Comparison of ENCODE assay signal across 1 cellular context in the genomic region with DNA sequence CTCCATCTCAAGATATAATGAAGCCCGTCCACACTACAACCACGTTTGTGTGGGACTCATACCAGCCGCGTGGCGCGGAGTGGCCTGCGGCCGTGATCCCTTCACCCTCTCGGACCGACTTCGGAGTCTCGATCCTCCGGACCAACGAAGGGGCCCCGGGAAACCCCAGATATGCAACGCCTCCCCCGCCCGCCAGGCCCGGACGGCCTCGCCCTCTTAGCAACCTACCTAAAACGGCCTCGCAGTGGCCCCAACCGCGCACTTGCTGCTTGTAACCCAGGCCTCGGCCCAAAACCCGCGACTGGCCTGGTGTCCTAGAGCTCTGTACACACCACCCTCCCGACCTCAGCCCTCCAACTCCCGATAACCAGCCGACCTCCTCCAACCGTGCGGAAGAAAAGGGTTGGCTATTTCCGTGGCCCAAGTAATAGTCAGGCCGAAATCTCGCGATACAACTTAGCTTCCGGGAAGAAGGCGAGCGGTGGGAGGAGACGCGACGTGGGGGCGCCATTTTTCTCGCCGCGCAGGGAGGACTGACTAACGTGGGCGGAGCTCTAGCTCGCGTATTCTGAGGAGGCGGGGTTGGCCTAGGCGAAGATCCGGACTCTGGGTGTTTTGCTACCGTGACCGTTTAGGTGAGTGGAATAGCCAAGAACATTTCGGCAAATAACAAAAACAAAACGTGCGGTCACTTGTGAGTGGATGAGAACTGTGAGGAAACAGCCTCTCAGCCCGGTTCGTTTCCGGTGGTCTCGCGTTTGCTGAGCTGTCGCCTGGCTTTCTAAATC.
TF ChIP-seq lines count a peak whose summit lies in the region.

Gene C11orf54, plus strand, starts transcription at position 579 of the 788 bp plus-strand sequence. CDS start 5,722 bp downstream, outside the sequence.
Gene TAF1D, minus strand, starts transcription at position 402 of the 788 bp plus-strand sequence. CDS start 2,191 bp downstream, outside the sequence.

TF ChIP-seq in WTC11, 78 proteins besides CTCF, POLR2A, EP300 and RAD21 (continued from another document and continues in another):
- TF ChIP-seq FOXP4 (CRISPR knock-in tag; IDR thresholded peaks at IDR 0.05) (no peak), ZNF425 (CRISPR knock-in tag; conservative IDR thresholded peaks at IDR 0.05) (no peak; the same call in none of the 2 replicates), TEAD1 (CRISPR knock-in tag; IDR thresholded peaks at IDR 0.05) (no peak), PRRX2 (CRISPR knock-in tag; IDR thresholded peaks at IDR 0.05) (peak; percentile 94; the same call in 1 of the 2 replicates), ZNF263 (CRISPR knock-in tag; IDR thresholded peaks at IDR 0.05; ENCODE audit: low read depth) (no peak), ZNF121 (CRISPR knock-in tag; IDR thresholded peaks at IDR 0.05) (no peak), ZNF138 (CRISPR knock-in tag; conservative IDR thresholded peaks at IDR 0.05) (no peak), KAT7 (CRISPR knock-in tag; IDR thresholded peaks at IDR 0.05; ENCODE audit: borderline replicate concordance) (no peak), ZNF219 (CRISPR knock-in tag; IDR thresholded peaks at IDR 0.05; ENCODE audit: borderline replicate concordance) (no peak), FOXP1 (CRISPR knock-in tag; IDR thresholded peaks at IDR 0.05; ENCODE audit: borderline replicate concordance) (peak; percentile 86; the same call in 1 of the 2 replicates), ZNF416 (CRISPR knock-in tag; IDR thresholded peaks at IDR 0.05) (peak; percentile 97; the same call in 1 of the 2 replicates), CBFB (CRISPR knock-in tag; IDR thresholded peaks at IDR 0.05; ENCODE audit: low read depth) (no peak; the same call in 1 of the 2 replicates), ZNF232 (CRISPR knock-in tag; IDR thresholded peaks at IDR 0.05) (0 out of 2 replicates have a peak, but pooled peaks have one; percentile 56), NR3C1 (CRISPR knock-in tag; conservative IDR thresholded peaks at IDR 0.05; ENCODE audit: low read depth) (no peak), OVOL2 (CRISPR knock-in tag; IDR thresholded peaks at IDR 0.05; ENCODE audit: borderline replicate concordance) (no peak), ZNF423 (CRISPR knock-in tag; IDR thresholded peaks at IDR 0.05) (no peak), ERG (CRISPR knock-in tag; IDR thresholded peaks at IDR 0.05) (peak; percentile 96), TCF7 (CRISPR knock-in tag; IDR thresholded peaks at IDR 0.05; ENCODE audit: low read depth) (no peak), MYBL2 (CRISPR knock-in tag; IDR thresholded peaks at IDR 0.05) (peak; percentile 78), TP53 (CRISPR knock-in tag; IDR thresholded peaks at IDR 0.05) (no peak; the same call in 1 of the 2 replicates), GTF2I (CRISPR knock-in tag; conservative IDR thresholded peaks at IDR 0.05) (no peak), FOXK1 (CRISPR knock-in tag; IDR thresholded peaks at IDR 0.05) (no peak; the same call in 1 of the 2 replicates)
- TF ChIP-seq, protein P1, sequence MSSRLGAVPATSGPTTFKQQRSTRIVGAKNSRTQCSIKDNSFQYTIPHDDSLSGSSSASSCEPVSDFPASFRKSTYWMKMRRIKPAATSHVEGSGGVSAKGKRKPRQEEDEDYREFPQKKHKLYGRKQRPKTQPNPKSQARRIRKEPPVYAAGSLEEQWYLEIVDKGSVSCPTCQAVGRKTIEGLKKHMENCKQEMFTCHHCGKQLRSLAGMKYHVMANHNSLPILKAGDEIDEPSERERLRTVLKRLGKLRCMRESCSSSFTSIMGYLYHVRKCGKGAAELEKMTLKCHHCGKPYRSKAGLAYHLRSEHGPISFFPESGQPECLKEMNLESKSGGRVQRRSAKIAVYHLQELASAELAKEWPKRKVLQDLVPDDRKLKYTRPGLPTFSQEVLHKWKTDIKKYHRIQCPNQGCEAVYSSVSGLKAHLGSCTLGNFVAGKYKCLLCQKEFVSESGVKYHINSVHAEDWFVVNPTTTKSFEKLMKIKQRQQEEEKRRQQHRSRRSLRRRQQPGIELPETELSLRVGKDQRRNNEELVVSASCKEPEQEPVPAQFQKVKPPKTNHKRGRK (CRISPR knock-in tag; IDR thresholded peaks at IDR 0.05; ENCODE audit: borderline replicate concordance), result no peak
- TF ChIP-seq, protein P2, sequence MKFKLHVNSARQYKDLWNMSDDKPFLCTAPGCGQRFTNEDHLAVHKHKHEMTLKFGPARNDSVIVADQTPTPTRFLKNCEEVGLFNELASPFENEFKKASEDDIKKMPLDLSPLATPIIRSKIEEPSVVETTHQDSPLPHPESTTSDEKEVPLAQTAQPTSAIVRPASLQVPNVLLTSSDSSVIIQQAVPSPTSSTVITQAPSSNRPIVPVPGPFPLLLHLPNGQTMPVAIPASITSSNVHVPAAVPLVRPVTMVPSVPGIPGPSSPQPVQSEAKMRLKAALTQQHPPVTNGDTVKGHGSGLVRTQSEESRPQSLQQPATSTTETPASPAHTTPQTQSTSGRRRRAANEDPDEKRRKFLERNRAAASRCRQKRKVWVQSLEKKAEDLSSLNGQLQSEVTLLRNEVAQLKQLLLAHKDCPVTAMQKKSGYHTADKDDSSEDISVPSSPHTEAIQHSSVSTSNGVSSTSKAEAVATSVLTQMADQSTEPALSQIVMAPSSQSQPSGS (CRISPR knock-in tag; IDR thresholded peaks at IDR 0.05; ENCODE audit: borderline replicate concordance, low read depth), result no peak
- TF ChIP-seq, protein P3, sequence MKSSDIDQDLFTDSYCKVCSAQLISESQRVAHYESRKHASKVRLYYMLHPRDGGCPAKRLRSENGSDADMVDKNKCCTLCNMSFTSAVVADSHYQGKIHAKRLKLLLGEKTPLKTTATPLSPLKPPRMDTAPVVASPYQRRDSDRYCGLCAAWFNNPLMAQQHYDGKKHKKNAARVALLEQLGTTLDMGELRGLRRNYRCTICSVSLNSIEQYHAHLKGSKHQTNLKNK (CRISPR knock-in tag; IDR thresholded peaks at IDR 0.05), result peak; percentile 81; the same call in 1 of the 2 replicates
- TF ChIP-seq, protein P4, sequence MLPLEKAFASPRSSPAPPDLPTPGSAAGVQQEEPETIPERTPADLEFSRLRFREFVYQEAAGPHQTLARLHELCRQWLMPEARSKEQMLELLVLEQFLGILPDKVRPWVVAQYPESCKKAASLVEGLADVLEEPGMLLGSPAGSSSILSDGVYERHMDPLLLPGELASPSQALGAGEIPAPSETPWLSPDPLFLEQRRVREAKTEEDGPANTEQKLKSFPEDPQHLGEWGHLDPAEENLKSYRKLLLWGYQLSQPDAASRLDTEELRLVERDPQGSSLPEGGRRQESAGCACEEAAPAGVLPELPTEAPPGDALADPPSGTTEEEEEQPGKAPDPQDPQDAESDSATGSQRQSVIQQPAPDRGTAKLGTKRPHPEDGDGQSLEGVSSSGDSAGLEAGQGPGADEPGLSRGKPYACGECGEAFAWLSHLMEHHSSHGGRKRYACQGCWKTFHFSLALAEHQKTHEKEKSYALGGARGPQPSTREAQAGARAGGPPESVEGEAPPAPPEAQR (CRISPR knock-in tag; IDR thresholded peaks at IDR 0.05), result no peak
- TF ChIP-seq, protein P5, sequence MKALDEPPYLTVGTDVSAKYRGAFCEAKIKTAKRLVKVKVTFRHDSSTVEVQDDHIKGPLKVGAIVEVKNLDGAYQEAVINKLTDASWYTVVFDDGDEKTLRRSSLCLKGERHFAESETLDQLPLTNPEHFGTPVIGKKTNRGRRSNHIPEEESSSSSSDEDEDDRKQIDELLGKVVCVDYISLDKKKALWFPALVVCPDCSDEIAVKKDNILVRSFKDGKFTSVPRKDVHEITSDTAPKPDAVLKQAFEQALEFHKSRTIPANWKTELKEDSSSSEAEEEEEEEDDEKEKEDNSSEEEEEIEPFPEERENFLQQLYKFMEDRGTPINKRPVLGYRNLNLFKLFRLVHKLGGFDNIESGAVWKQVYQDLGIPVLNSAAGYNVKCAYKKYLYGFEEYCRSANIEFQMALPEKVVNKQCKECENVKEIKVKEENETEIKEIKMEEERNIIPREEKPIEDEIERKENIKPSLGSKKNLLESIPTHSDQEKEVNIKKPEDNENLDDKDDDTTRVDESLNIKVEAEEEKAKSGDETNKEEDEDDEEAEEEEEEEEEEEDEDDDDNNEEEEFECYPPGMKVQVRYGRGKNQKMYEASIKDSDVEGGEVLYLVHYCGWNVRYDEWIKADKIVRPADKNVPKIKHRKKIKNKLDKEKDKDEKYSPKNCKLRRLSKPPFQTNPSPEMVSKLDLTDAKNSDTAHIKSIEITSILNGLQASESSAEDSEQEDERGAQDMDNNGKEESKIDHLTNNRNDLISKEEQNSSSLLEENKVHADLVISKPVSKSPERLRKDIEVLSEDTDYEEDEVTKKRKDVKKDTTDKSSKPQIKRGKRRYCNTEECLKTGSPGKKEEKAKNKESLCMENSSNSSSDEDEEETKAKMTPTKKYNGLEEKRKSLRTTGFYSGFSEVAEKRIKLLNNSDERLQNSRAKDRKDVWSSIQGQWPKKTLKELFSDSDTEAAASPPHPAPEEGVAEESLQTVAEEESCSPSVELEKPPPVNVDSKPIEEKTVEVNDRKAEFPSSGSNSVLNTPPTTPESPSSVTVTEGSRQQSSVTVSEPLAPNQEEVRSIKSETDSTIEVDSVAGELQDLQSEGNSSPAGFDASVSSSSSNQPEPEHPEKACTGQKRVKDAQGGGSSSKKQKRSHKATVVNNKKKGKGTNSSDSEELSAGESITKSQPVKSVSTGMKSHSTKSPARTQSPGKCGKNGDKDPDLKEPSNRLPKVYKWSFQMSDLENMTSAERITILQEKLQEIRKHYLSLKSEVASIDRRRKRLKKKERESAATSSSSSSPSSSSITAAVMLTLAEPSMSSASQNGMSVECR (CRISPR knock-in tag; IDR thresholded peaks at IDR 0.05; ENCODE audit: borderline replicate concordance), result no peak
- TF ChIP-seq, protein P6, sequence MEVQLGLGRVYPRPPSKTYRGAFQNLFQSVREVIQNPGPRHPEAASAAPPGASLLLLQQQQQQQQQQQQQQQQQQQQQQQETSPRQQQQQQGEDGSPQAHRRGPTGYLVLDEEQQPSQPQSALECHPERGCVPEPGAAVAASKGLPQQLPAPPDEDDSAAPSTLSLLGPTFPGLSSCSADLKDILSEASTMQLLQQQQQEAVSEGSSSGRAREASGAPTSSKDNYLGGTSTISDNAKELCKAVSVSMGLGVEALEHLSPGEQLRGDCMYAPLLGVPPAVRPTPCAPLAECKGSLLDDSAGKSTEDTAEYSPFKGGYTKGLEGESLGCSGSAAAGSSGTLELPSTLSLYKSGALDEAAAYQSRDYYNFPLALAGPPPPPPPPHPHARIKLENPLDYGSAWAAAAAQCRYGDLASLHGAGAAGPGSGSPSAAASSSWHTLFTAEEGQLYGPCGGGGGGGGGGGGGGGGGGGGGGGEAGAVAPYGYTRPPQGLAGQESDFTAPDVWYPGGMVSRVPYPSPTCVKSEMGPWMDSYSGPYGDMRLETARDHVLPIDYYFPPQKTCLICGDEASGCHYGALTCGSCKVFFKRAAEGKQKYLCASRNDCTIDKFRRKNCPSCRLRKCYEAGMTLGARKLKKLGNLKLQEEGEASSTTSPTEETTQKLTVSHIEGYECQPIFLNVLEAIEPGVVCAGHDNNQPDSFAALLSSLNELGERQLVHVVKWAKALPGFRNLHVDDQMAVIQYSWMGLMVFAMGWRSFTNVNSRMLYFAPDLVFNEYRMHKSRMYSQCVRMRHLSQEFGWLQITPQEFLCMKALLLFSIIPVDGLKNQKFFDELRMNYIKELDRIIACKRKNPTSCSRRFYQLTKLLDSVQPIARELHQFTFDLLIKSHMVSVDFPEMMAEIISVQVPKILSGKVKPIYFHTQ (CRISPR knock-in tag; IDR thresholded peaks at IDR 0.05), result peak; percentile 97
- TF ChIP-seq, protein P7, sequence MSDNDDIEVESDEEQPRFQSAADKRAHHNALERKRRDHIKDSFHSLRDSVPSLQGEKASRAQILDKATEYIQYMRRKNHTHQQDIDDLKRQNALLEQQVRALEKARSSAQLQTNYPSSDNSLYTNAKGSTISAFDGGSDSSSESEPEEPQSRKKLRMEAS (CRISPR knock-in tag; IDR thresholded peaks at IDR 0.05), result peak; percentile 56
- TF ChIP-seq, protein P8, sequence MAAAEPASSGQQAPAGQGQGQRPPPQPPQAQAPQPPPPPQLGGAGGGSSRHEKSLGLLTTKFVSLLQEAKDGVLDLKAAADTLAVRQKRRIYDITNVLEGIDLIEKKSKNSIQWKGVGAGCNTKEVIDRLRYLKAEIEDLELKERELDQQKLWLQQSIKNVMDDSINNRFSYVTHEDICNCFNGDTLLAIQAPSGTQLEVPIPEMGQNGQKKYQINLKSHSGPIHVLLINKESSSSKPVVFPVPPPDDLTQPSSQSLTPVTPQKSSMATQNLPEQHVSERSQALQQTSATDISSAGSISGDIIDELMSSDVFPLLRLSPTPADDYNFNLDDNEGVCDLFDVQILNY (CRISPR knock-in tag; IDR thresholded peaks at IDR 0.05), result no peak
